In genomic region chr2:233571462-233571861, GRCh38 we compare ENCODE assay signal across 8 cellular contexts. TPM values are rescaled to one million over a fixed set of nuclear protein-coding genes. Genes with fewer than 3 reads are reported as not detected.
"Had no signal": no experiment of that assay in that cellular context is flagged by ENCODE, and none has a peak within 500 bp of the region (broad histone marks: within the 10 kb centered on the region; RNA-seq: fewer than 3 reads in every experiment).

No MANE protein-coding gene starts in this region.

- ATAC-seq: GM23338 had no signal

- H3K4me3 Mint-ChIP-seq: GM23338, H9, IgD-negative memory B cell had no signal

- H3K36me3 Mint-ChIP-seq: IgD-negative memory B cell had no signal

- H3K9me3 Mint-ChIP-seq: IgD-negative memory B cell had no signal

- H3K4me3 ChIP-seq: GM23338 had no signal

- FAIRE-seq: H1, H54, HTR-8/SVneo had no signal

- H3K27ac Mint-ChIP-seq: GM23338, H9, IgD-negative memory B cell had no signal

- H3K4me2 ChIP-seq: GM23338 had no signal

- DNase-seq: H9, HCEC 1CT, KG1 had no signal

- H3K4me1 Mint-ChIP-seq: GM23338 had no signal

RNA-seq across cellular contexts. Expression of gene UGT1A8, which starts 46.0 kb away (rescaled TPM):
- total RNA-seq: H1, H9 had no signal
- polyA plus RNA-seq: GM23338, H1, IgD-negative memory B cell had no signal
